Comparison of ENCODE assay signal across 20 cellular contexts in genomic region chr6:14322841-14323240, GRCh38.
DNase-seq lines count a peak whose midpoint lies in the region; ATAC-seq and TF ChIP-seq lines count a peak whose summit lies in the region.
"Had no signal": no experiment of that assay in that cellular context is flagged by ENCODE, and none has a peak within 500 bp of the region (broad histone marks: within the 10 kb centered on the region; RNA-seq: fewer than 3 reads in every experiment).

No MANE protein-coding gene starts in this region.

- peak overlapping the region; percentile 28 for H3K9ac ChIP-seq in Loucy (ENCODE audit: low read depth, low read length, poor library complexity, severe bottlenecking)
- H3K9ac ChIP-seq: KMS-11 had no signal

- H3K4me3 Mint-ChIP-seq in stimulated activated memory B cell treated with anti-CD40 and anti-IgM and Interleukin-4, amounts not matched to agents 10 μg/mL and 1 μg/mL and 100 μg/mL, for 72 hours = no peak overlapping the region
- H3K4me3 Mint-ChIP-seq: CD4-positive, alpha-beta memory T cell had no signal

- H3K9me3 ChIP-seq in Loucy (ENCODE audit: insufficient read depth, low read depth, low read length) = no peaks in the 10 kb centered on the region
- H3K9me3 ChIP-seq: SJSA1 had no signal

- H3K4me3 ChIP-seq in Loucy (ENCODE audit: low read length, poor library complexity, severe bottlenecking) = no peak overlapping the region
- H3K4me3 ChIP-seq: SJSA1 had no signal

- H4K20me1 ChIP-seq in Loucy (ENCODE audit: insufficient read depth, low read length, poor library complexity, severe bottlenecking) = no peaks in the 10 kb centered on the region

- intact Hi-C loops in left colon (cut with DNase I, micrococcal nuclease) = no loop called here

- no peaks in the 10 kb centered on the region for H3K27me3 Mint-ChIP-seq in stimulated activated memory B cell treated with anti-CD40 and anti-IgM and Interleukin-4, amounts not matched to agents 10 μg/mL and 1 μg/mL and 100 μg/mL, for 72 hours

- H3K4me2 ChIP-seq in Loucy (ENCODE audit: low read depth, low read length, poor library complexity, severe bottlenecking) = no peak overlapping the region
- H3K4me2 ChIP-seq: KMS-11 had no signal

- no peak for TF ChIP-seq CTCF in Loucy (conservative IDR thresholded peaks at IDR 0.05; ENCODE audit: low read length)

- H3K4me1 Mint-ChIP-seq in stimulated activated memory B cell treated with anti-CD40 and anti-IgM and Interleukin-4, amounts not matched to agents 10 μg/mL and 1 μg/mL and 100 μg/mL, for 72 hours = peaks cover 14% of the 10 kb centered on the region

- H3K36me3 ChIP-seq in Loucy (ENCODE audit: insufficient read depth, low read length) = no peaks in the 10 kb centered on the region
- H3K36me3 ChIP-seq: SJSA1 had no signal

- H2AFZ ChIP-seq in Loucy (ENCODE audit: low read length) = 0 out of 2 replicates have a peak overlapping the region, but pooled peaks have one; percentile 7

- H3K27me3 ChIP-seq in Loucy (ENCODE audit: insufficient read depth, low read length, poor library complexity, severe bottlenecking) = no peaks in the 10 kb centered on the region
- H3K27me3 ChIP-seq: SJSA1 had no signal

- H3K9me3 Mint-ChIP-seq in stimulated activated memory B cell treated with anti-CD40 and anti-IgM and Interleukin-4, amounts not matched to agents 10 μg/mL and 1 μg/mL and 100 μg/mL, for 72 hours = no peaks in the 10 kb centered on the region

- H3F3A ChIP-seq in Loucy (ENCODE audit: low read depth) = no peaks in the 10 kb centered on the region

- peak; percentile 7 for ATAC-seq in left colon
- ATAC-seq in stimulated activated memory B cell treated with anti-CD40 and anti-IgM and Interleukin-4, amounts not matched to agents 10 μg/mL and 1 μg/mL and 100 μg/mL, for 72 hours = no peak
- ATAC-seq in GM19397 (IDR thresholded peaks at IDR 0.05; ENCODE audit: unreplicated experiment) = no peak
- ATAC-seq: HCT116, Right ventricle myocardium inferior had no signal

- H3K4me1 ChIP-seq in Loucy (ENCODE audit: insufficient read depth, low read length, poor library complexity, severe bottlenecking) = peaks cover 53% of the 10 kb centered on the region
- H3K4me1 ChIP-seq: SJSA1 had no signal

- in situ Hi-C loops in G401 (cut with HindIII; ENCODE audit: low sequenced_read_pairs) = no loop called here

- H3K79me2 ChIP-seq in Loucy (ENCODE audit: insufficient read depth, low read length) = no peaks in the 10 kb centered on the region

- H3K27ac Mint-ChIP-seq in stimulated activated memory B cell treated with anti-CD40 and anti-IgM and Interleukin-4, amounts not matched to agents 10 μg/mL and 1 μg/mL and 100 μg/mL, for 72 hours = peak overlapping the region; percentile 4
- H3K27ac Mint-ChIP-seq: CD4-positive, alpha-beta memory T cell had no signal

- DNase-seq in G401 (ENCODE audit: low spot score) (peak; percentile 57), left colon (no peak), T1000 (lab: John Stamatoyannopoulos, UW) (no peak), NCI-H146 treated with DMSO at 0.1 percent for 48 hours (lab: John Stamatoyannopoulos, UW; ENCODE audit: unreplicated experiment) (no peak)
- DNase-seq: CD4-positive, alpha-beta memory T cell; DND-41; GOT3; NCI-H1105 treated with DMSO at 0.1 percent for 48 hours; NCI-H1694; NCI-H2081 treated with DMSO at 0.1 percent for 48 hours; NCI-H2171 treated with DMSO at 0.1 percent for 48 hours; NCI-H524 treated with DMSO at 0.1 percent for 48 hours; OCI-M1 had no signal

- H3K9me2 ChIP-seq in Loucy (replicated peaks; ENCODE audit: low read depth, low read length) = no peaks in the 10 kb centered on the region

- peaks cover 2% of the 10 kb centered on the region for H3K36me3 Mint-ChIP-seq in stimulated activated memory B cell treated with anti-CD40 and anti-IgM and Interleukin-4, amounts not matched to agents 10 μg/mL and 1 μg/mL and 100 μg/mL, for 72 hours
- H3K36me3 Mint-ChIP-seq: CD4-positive, alpha-beta memory T cell had no signal
